Comparison of ENCODE assay signal across 15 cellular contexts in the genomic region with DNA sequence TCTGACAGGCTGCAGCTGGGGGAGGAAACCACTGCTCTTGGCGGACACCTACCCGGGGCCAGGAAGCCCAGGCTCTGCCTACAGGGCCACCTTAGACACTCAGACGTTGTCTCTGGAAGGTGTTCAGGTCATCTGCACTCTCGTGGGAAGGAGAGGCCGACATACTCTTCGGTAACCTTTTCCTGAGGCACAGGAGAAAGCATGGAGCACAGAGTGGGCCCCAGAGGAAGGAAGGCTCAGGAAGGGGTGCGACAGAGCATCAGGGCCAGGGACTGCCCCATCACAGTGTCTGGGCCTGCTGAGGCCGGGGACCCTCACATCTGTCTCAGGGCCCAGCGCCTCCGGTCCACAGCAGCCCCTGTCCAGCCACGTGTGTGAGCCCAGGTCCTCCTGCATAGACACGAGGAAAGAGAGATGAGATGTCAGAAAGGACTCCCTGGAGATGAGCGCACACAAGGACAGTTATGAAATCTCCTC. TPM values are rescaled to one million over a fixed set of nuclear protein-coding genes. Genes with fewer than 3 reads are reported as not detected.
A peak's percentile ranks its signal among the peaks of the same experiment; 100 is the strongest.
DNase-seq lines count a peak whose midpoint lies in the region; ATAC-seq and TF ChIP-seq lines count a peak whose summit lies in the region.
"Had no signal": no experiment of that assay in that cellular context is flagged by ENCODE, and none has a peak within 500 bp of the region (broad histone marks: within the 10 kb centered on the region; RNA-seq: fewer than 3 reads in every experiment).

No MANE protein-coding gene starts in this region.

- H3K9me3 ChIP-seq in fibroblast of lung (ENCODE audit: control insufficient read depth, insufficient read depth, low read depth, low read length) (no peaks in the 10 kb centered on the region), tibial artery (no peaks in the 10 kb centered on the region)

- no peaks in the 10 kb centered on the region for H3K9me3 Mint-ChIP-seq in activated T-helper 2 cell treated with anti-CD3 and anti-CD28 coated beads, Interferon-gamma antibody, Interleukin-2, Interleukin-4, amounts not matched to agents 10 μg/mL and 5 μg/mL and 100 μg/mL, durations not matched to agents 14 hours and 24 hours and 36 hours
- no peaks in the 10 kb centered on the region for H3K9me3 Mint-ChIP-seq in activated T-cell treated with anti-CD3 and anti-CD28 coated beads, Interleukin-2, amount 50 U/mL, for 72 hours

- H3K4me1 Mint-ChIP-seq in activated T-helper 2 cell treated with anti-CD3 and anti-CD28 coated beads, Interferon-gamma antibody, Interleukin-2, Interleukin-4, amounts not matched to agents 10 μg/mL and 5 μg/mL and 100 μg/mL, durations not matched to agents 14 hours and 24 hours and 36 hours (ENCODE audit: low read depth) = peaks cover 3% of the 10 kb centered on the region
- H3K4me1 Mint-ChIP-seq in activated T-cell treated with anti-CD3 and anti-CD28 coated beads, Interleukin-2, amount 50 U/mL, for 72 hours (ENCODE audit: low read depth) = no peaks in the 10 kb centered on the region
- H3K4me1 Mint-ChIP-seq: activated CD4-positive, alpha-beta T cell treated with anti-CD3 and anti-CD28 coated beads for 36 hours had no signal

- H3K27ac Mint-ChIP-seq in activated T-helper 2 cell treated with anti-CD3 and anti-CD28 coated beads, Interferon-gamma antibody, Interleukin-2, Interleukin-4, amounts not matched to agents 10 μg/mL and 5 μg/mL and 100 μg/mL, durations not matched to agents 14 hours and 24 hours and 36 hours = no peak overlapping the region
- no peak overlapping the region for H3K27ac Mint-ChIP-seq in activated T-cell treated with anti-CD3 and anti-CD28 coated beads, Interleukin-2, amount 50 U/mL, for 72 hours
- H3K27ac Mint-ChIP-seq: activated CD4-positive, alpha-beta T cell treated with anti-CD3 and anti-CD28 coated beads for 36 hours; progenitor cell of endocrine pancreas had no signal

- peak overlapping the region; percentile 11 for H3K4me2 ChIP-seq in fibroblast of lung (ENCODE audit: extremely low read depth, insufficient read depth, low read length)

- no peaks in the 10 kb centered on the region for H3K79me2 ChIP-seq in fibroblast of lung (ENCODE audit: control insufficient read depth, insufficient read depth, low read length)

- peak; percentile 16 for ATAC-seq in omental fat pad (ENCODE audit: low FRiP score)
- ATAC-seq in activated T-cell treated with anti-CD3 and anti-CD28 coated beads, Interleukin-2, amount 50 U/mL, for 72 hours (replicated peaks in 1 of 2) = no peak
- ATAC-seq: activated CD4-positive, alpha-beta T cell treated with anti-CD3 and anti-CD28 coated beads for 36 hours had no signal

- H3K27me3 Mint-ChIP-seq in activated T-helper 2 cell treated with anti-CD3 and anti-CD28 coated beads, Interferon-gamma antibody, Interleukin-2, Interleukin-4, amounts not matched to agents 10 μg/mL and 5 μg/mL and 100 μg/mL, durations not matched to agents 14 hours and 24 hours and 36 hours (ENCODE audit: low read depth) = no peaks in the 10 kb centered on the region
- H3K27me3 Mint-ChIP-seq in activated T-cell treated with anti-CD3 and anti-CD28 coated beads, Interleukin-2, amount 50 U/mL, for 72 hours (ENCODE audit: low read depth) = no peaks in the 10 kb centered on the region

- TF ChIP-seq CTCF in fibroblast of lung (conservative IDR thresholded peaks at IDR 0.05 in 1 of 2, IDR thresholded peaks at IDR 0.05 in 1 of 2; ENCODE audit: low read depth in 1 of 2, low read length in 2 of 2) (no peak), omental fat pad (IDR thresholded peaks at IDR 0.05) (no peak), tibial artery (IDR thresholded peaks at IDR 0.05) (no peak)

- DNase-seq in activated T-helper 2 cell treated with anti-CD3 and anti-CD28 coated beads, Interferon-gamma antibody, Interleukin-2, Interleukin-4, amounts not matched to agents 10 μg/mL and 5 μg/mL and 100 μg/mL, durations not matched to agents 14 hours and 24 hours and 36 hours (ENCODE audit: low spot score) = peak; percentile 5
- DNase-seq in fibroblast of lung (ENCODE audit: low read depth in 2 of 2) = no peak
- DNase-seq in omental fat pad (ENCODE audit: low spot score) = no peak
- peak in 1 of 2 donors; percentile 21 for DNase-seq in tibial artery
- DNase-seq in NCI-H2196 (lab: John Stamatoyannopoulos, UW; ENCODE audit: unreplicated experiment) = no peak
- DNase-seq in T-helper 2 cell = no peak
- no peak for DNase-seq in activated T-cell treated with anti-CD3 and anti-CD28 coated beads, Interleukin-2, amount 50 U/mL, for 72 hours
- DNase-seq: activated CD4-positive, alpha-beta T cell treated with anti-CD3 and anti-CD28 coated beads for 36 hours; activated gamma-delta T cell treated with Interleukin-2 at 50 U/mL for 16 hours; COR-L47; foreskin melanocyte; NCI-H1417; stimulated activated CD4-positive, alpha-beta T cell treated with anti-CD3 and anti-CD28 coated beads, Interleukin-15, amount 100 ng/mL, for 24 hours; stimulated activated naive CD4-positive, alpha-beta T cell treated with Interleukin-2 at 50 U/mL for 16 hours had no signal

- no peak overlapping the region for H3K27ac ChIP-seq in fibroblast of lung (ENCODE audit: insufficient read depth, low read length)
- H3K27ac ChIP-seq in tibial artery = peak overlapping the region; percentile 15 to 24

- H3K36me3 Mint-ChIP-seq in activated T-helper 2 cell treated with anti-CD3 and anti-CD28 coated beads, Interferon-gamma antibody, Interleukin-2, Interleukin-4, amounts not matched to agents 10 μg/mL and 5 μg/mL and 100 μg/mL, durations not matched to agents 14 hours and 24 hours and 36 hours (ENCODE audit: low read depth) = no peaks in the 10 kb centered on the region
- no peaks in the 10 kb centered on the region for H3K36me3 Mint-ChIP-seq in activated T-cell treated with anti-CD3 and anti-CD28 coated beads, Interleukin-2, amount 50 U/mL, for 72 hours (ENCODE audit: insufficient read depth in 2 of 2)

- no peak overlapping the region for H3K4me3 Mint-ChIP-seq in activated T-helper 2 cell treated with anti-CD3 and anti-CD28 coated beads, Interferon-gamma antibody, Interleukin-2, Interleukin-4, amounts not matched to agents 10 μg/mL and 5 μg/mL and 100 μg/mL, durations not matched to agents 14 hours and 24 hours and 36 hours (ENCODE audit: low read depth)
- no peak overlapping the region for H3K4me3 Mint-ChIP-seq in activated T-cell treated with anti-CD3 and anti-CD28 coated beads, Interleukin-2, amount 50 U/mL, for 72 hours
- H3K4me3 Mint-ChIP-seq: activated CD4-positive, alpha-beta T cell treated with anti-CD3 and anti-CD28 coated beads for 36 hours had no signal

- H3K4me3 ChIP-seq in fibroblast of lung (replicated peaks in 1 of 4; ENCODE audit: control extremely low read depth in 1 of 4, insufficient read depth in 1 of 4, low read depth in 3 of 4, low read length in 4 of 4) (no peak overlapping the region), tibial artery (no peak overlapping the region)

- H3K4me1 ChIP-seq in fibroblast of lung (ENCODE audit: control insufficient read depth, extremely low read depth, insufficient read depth, low read length) = peaks cover 13% of the 10 kb centered on the region
- peaks cover 0 to 18% (median 14%) of the 10 kb centered on the region in 4 donors for H3K4me1 ChIP-seq in tibial artery

- intact Hi-C loops in activated T-helper 2 cell treated with anti-CD3 and anti-CD28 coated beads, Interferon-gamma antibody, Interleukin-2, Interleukin-4, amounts not matched to agents 10 μg/mL and 5 μg/mL and 100 μg/mL, durations not matched to agents 14 hours and 24 hours and 36 hours (cut with micrococcal nuclease) = no loop called here
- intact Hi-C loops in tibial artery (cut with DNase I; ENCODE audit: low total_unique reads) = no loop called here

- no peaks in the 10 kb centered on the region for H4K20me1 ChIP-seq in fibroblast of lung (ENCODE audit: control insufficient read depth, extremely low read depth, insufficient read depth, low read length)

- no peak overlapping the region for H3K9ac ChIP-seq in fibroblast of lung (ENCODE audit: insufficient read depth, low read length)

- H3K27me3 ChIP-seq in fibroblast of lung (ENCODE audit: control insufficient read depth, insufficient read depth, low read length) (no peaks in the 10 kb centered on the region), tibial artery (no peaks in the 10 kb centered on the region)

- H3K36me3 ChIP-seq in fibroblast of lung (ENCODE audit: control insufficient read depth, insufficient read depth, low read length) (no peaks in the 10 kb centered on the region), tibial artery (no peaks in the 10 kb centered on the region)

- no peak overlapping the region for H2AFZ ChIP-seq in fibroblast of lung (ENCODE audit: low read length)

RNA-seq across cellular contexts. Expression of gene TUB, which starts 18.2 kb away (rescaled TPM):
- 0.50 and 0.55 TPM in 2 replicates for total RNA-seq in activated T-helper 2 cell treated with anti-CD3 and anti-CD28 coated beads, Interferon-gamma antibody, Interleukin-2, Interleukin-4, amounts not matched to agents 10 μg/mL and 5 μg/mL and 100 μg/mL, durations not matched to agents 14 hours and 24 hours and 36 hours
- 9.6 and 10.3 TPM in 2 replicates for total RNA-seq in fibroblast of lung
- 5.7 and 10.4 TPM in 2 replicates for polyA plus RNA-seq in fibroblast of lung
- 3.6 and 6.5 TPM in 2 replicates for polyA plus RNA-seq in fibroblast of lung (2012)
- polyA minus RNA-seq in fibroblast of lung (ENCODE audit: low replicate concordance) = 4.2 and 4.6 TPM in 2 replicates
- total RNA-seq in omental fat pad = 10 to 100 TPM in 3 of 4 donors, 1 to 10 TPM in 1; 8.9 to 24.4 (median 12.6) TPM
- under 1 TPM; 0.10 to 0.32 TPM for total RNA-seq in activated T-cell treated with anti-CD3 and anti-CD28 coated beads, Interleukin-2, amount 50 U/mL, for 72 hours
